ENCODE assay signal across 15 cellular contexts in genomic region chr1:230834292-230834691, GRCh38. TPM values are rescaled to one million over a fixed set of nuclear protein-coding genes. Genes with fewer than 3 reads are reported as not detected.
DNase-seq lines count a peak whose midpoint lies in the region; ATAC-seq and TF ChIP-seq lines count a peak whose summit lies in the region.
"Had no signal": no experiment of that assay in that cellular context is flagged by ENCODE, and none has a peak within 500 bp of the region (broad histone marks: within the 10 kb centered on the region; RNA-seq: fewer than 3 reads in every experiment).

No MANE protein-coding gene starts in this region.

- H3K36me3 Mint-ChIP-seq in glutamatergic neuron (ENCODE audit: unreplicated experiment), result no peaks in the 10 kb centered on the region
- H3K36me3 Mint-ChIP-seq in osteocyte (ENCODE audit: unreplicated experiment), result peaks cover 39% of the 10 kb centered on the region
- peaks cover 10% of the 10 kb centered on the region; the same call in 2 of the 3 replicates for H3K36me3 Mint-ChIP-seq in GM23338 (ENCODE audit: low read depth)

- H3K27me3 Mint-ChIP-seq in glutamatergic neuron (ENCODE audit: unreplicated experiment) (peaks cover 3% of the 10 kb centered on the region), osteocyte (ENCODE audit: unreplicated experiment) (no peaks in the 10 kb centered on the region), GM23338 (ENCODE audit: insufficient read depth, low read depth, poor library complexity) (peaks cover 2% of the 10 kb centered on the region)

- no peaks in the 10 kb centered on the region for H3K9me2 ChIP-seq in GM23338 (ENCODE audit: insufficient read depth)

- no peaks in the 10 kb centered on the region for H3K9me3 Mint-ChIP-seq in glutamatergic neuron (ENCODE audit: unreplicated experiment)
- H3K9me3 Mint-ChIP-seq in osteocyte (ENCODE audit: unreplicated experiment), result peaks cover 4% of the 10 kb centered on the region
- H3K9me3 Mint-ChIP-seq in GM23338, result no peaks in the 10 kb centered on the region; the same call in 2 of the 3 replicates

- H3K4me1 ChIP-seq in GM23338 (ENCODE audit: insufficient read depth), result peaks cover 8% of the 10 kb centered on the region; the same call in 1 of the 2 replicates

- no peaks in the 10 kb centered on the region for H3K36me3 ChIP-seq in GM23338 (ENCODE audit: insufficient read depth)

- peak; percentile 12 for DNase-seq in D341Med (ENCODE audit: low spot score)
- peak; percentile 20 for DNase-seq in NCI-H82 treated with DMSO at 0.1 percent for 48 hours (lab: John Stamatoyannopoulos, UW; ENCODE audit: unreplicated experiment)
- no peak for DNase-seq in glutamatergic neuron
- DNase-seq in osteocyte (ENCODE audit: extremely low spot score, unreplicated experiment), result peak; percentile 25
- DNase-seq in GM23338 (ENCODE audit: low spot score), result no peak
- DNase-seq: C1 segment of cervical spinal cord, DMS79, KBM-7, NCI-H1105 treated with DMSO at 0.1 percent for 48 hours, NCI-H1694, NCI-H2081 treated with DMSO at 0.1 percent for 48 hours, NCI-H748 treated with DMSO at 0.1 percent for 48 hours, SIG-M5 had no signal

- peaks cover 8% of the 10 kb centered on the region for H4K20me1 ChIP-seq in GM23338 (replicated peaks; ENCODE audit: insufficient read depth)

- H3K27ac Mint-ChIP-seq in glutamatergic neuron (ENCODE audit: unreplicated experiment), result peak overlapping the region; percentile 24
- H3K27ac Mint-ChIP-seq in osteocyte (ENCODE audit: unreplicated experiment), result no peak overlapping the region
- no peak overlapping the region for H3K27ac Mint-ChIP-seq in GM23338

- ATAC-seq in HG03159 (IDR thresholded peaks at IDR 0.05; ENCODE audit: unreplicated experiment) (no peak), GM23338 (no peak), GM18873 (IDR thresholded peaks at IDR 0.05; ENCODE audit: low FRiP score, unreplicated experiment) (no peak)

- H3K27me3 ChIP-seq in GM23338 (ENCODE audit: insufficient read depth), result no peaks in the 10 kb centered on the region

- no peak overlapping the region for H3K4me3 Mint-ChIP-seq in glutamatergic neuron (ENCODE audit: unreplicated experiment)
- H3K4me3 Mint-ChIP-seq in osteocyte (ENCODE audit: unreplicated experiment), result no peak overlapping the region
- no peak overlapping the region for H3K4me3 Mint-ChIP-seq in GM23338

- H3K27ac ChIP-seq in GM23338 (ENCODE audit: low read depth), result no peak overlapping the region

- TF ChIP-seq CTCF in glutamatergic neuron (IDR thresholded peaks at IDR 0.05; ENCODE audit: partially characterized antibody, unreplicated experiment), result no peak
- TF ChIP-seq CTCF in osteocyte (IDR thresholded peaks at IDR 0.05), result no peak
- no peak for TF ChIP-seq CTCF in GM23338 (conservative IDR thresholded peaks at IDR 0.05; ENCODE audit: low read depth in 2 of 2)

- H3K4me2 ChIP-seq in GM23338, result no peak overlapping the region

- no peak overlapping the region for H3K4me3 ChIP-seq in GM23338

- H3K4me1 Mint-ChIP-seq in glutamatergic neuron (ENCODE audit: low read depth, unreplicated experiment) (no peaks in the 10 kb centered on the region), osteocyte (ENCODE audit: unreplicated experiment) (peaks cover 26% of the 10 kb centered on the region), GM23338 (no peaks in the 10 kb centered on the region)

- no peak overlapping the region for H2AFZ ChIP-seq in GM23338

- H3K79me2 ChIP-seq in GM23338 (replicated peaks; ENCODE audit: insufficient read depth), result no peaks in the 10 kb centered on the region

- H3F3A ChIP-seq in GM23338 (replicated peaks; ENCODE audit: low read depth), result no peaks in the 10 kb centered on the region

TF ChIP-seq in GM23338, 12 proteins besides CTCF, POLR2A, EP300 and RAD21:
- TF ChIP-seq ZNF462 (CRISPR knock-in tag; IDR thresholded peaks at IDR 0.05) (no peak), REST (IDR thresholded peaks at IDR 0.05; ENCODE audit: unreplicated experiment) (no peak), CREB1 (CRISPR knock-in tag; IDR thresholded peaks at IDR 0.05; ENCODE audit: low read depth) (no peak), POLR2AphosphoS5 (IDR thresholded peaks at IDR 0.05; ENCODE audit: low read depth) (no peak), EZH2 (IDR thresholded peaks at IDR 0.05; ENCODE audit: low read depth, unreplicated experiment) (no peak), STAT1 (IDR thresholded peaks at IDR 0.05; ENCODE audit: unreplicated experiment) (no peak)
TF ChIP-seq in GM23338: peak in this region for 0.

RNA-seq across cellular contexts. Expression of gene C1orf198, which starts 34.0 kb away (rescaled TPM):
- 27.3 TPM for total RNA-seq in glutamatergic neuron (ENCODE audit: unreplicated experiment)
- total RNA-seq in osteocyte, result 274 and 281 TPM in 2 replicates
- 46.5 and 46.6 TPM in 2 replicates for total RNA-seq in GM23338 (2014; rRNA removed; shearing (Covaris generic))
- 14.9 and 15.2 TPM in 2 replicates for polyA plus RNA-seq in GM23338 (2016; fragmentation: Nextera tagmentation; extraction: Ambion mirVana)

Comparison
In these comparisons a context has a peak if more than half of its experiments do, and no peak if none do; other contexts are left out.
1. DNase-seq: peak in D341Med (single experiment), NCI-H82 treated with DMSO at 0.1 percent for 48 hours (single experiment) and osteocyte (single experiment); none in glutamatergic neuron (single experiment) and GM23338 (single experiment).